2 cellular contexts compared by ENCODE assay signal in the genomic region with DNA sequence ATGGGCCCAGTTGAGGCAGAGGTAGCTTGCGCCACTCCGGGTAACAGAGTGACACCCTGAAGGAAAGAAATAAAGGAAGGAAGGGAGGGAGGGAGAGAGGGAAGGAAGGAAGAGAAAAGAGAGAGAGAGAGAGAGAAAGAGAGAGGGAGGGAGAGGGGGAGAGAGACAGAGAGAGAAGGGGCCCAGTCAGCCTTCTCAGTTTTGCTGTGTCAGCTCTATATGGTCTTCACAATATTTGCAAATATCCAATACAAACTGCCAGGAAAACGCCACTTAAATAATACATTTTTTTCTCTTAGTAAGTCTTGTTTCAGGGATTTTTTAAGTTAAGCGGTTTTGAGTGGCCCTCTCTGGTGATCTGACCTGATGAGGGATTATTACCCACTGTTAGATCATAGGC.
TF ChIP-seq lines count a peak whose summit lies in the region.

No MANE protein-coding gene starts in this region.

TF ChIP-seq in HEK293, 187 proteins besides CTCF, POLR2A, EP300 and RAD21:
- no peak for TF ChIP-seq GLIS1 (tag by site-specific recombination; IDR thresholded peaks at IDR 0.05)
- TF ChIP-seq ZNF366 (tag by site-specific recombination; conservative IDR thresholded peaks at IDR 0.05): 0 out of 2 replicates have a peak, but pooled peaks have one; percentile 18
TF ChIP-seq in HEK293: peak in this region for 1.

TF ChIP-seq in H1, 55 proteins besides CTCF, POLR2A, EP300 and RAD21:
- TF ChIP-seq CEBPB (IDR thresholded peaks at IDR 0.05; ENCODE audit: low read depth, low read length) (no peak), TAF1 (IDR thresholded peaks at IDR 0.05; ENCODE audit: low read depth, low read length) (no peak), MAFK (IDR thresholded peaks at IDR 0.05; ENCODE audit: low read depth, low read length) (peak; percentile 61)
